Comparison of ENCODE assay signal across 20 cellular contexts in the genomic region with DNA sequence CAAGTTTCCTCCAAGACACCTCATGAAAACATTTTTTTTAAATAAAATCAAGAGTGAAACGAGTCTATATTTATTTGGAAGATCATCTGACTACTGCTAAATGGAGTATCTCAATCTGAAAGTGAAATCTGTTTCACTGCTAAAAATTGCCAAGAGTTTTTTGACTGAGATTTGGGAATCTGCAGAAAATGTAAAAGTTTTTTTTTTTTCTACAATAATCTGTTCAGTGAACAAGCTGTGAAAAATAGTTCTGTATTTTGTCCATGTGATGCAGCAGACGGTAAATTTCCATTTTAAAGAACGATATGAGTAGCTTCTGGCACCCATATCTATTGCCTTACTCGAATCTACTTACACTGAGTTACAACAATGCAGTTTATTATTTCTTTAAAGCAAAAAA.
"Had no signal": no experiment of that assay in that cellular context is flagged by ENCODE, and none has a peak within 500 bp of the region (broad histone marks: within the 10 kb centered on the region; RNA-seq: fewer than 3 reads in every experiment).

No MANE protein-coding gene starts in this region.

- H3K4me3 ChIP-seq: colonic mucosa, esophagus muscularis mucosa, gastrocnemius medialis, heart left ventricle, hepatocyte, left lung, lower lobe of right lung had no signal

- DNase-seq: cerebellar nuclear complex; colonic mucosa; effector CD8-positive, alpha-beta T cell; effector memory CD8-positive, alpha-beta T cell; endodermal cell; foreskin fibroblast; foreskin melanocyte; gastrocnemius medialis; heart left ventricle; hypothalamus; immature natural killer cell; left cardiac atrium; left lung; left ventricle myocardium superior; lower lobe of right lung; mesenchymal stem cell; naive thymus-derived CD4-positive, alpha-beta T cell had no signal

- H2AFZ ChIP-seq: hepatocyte had no signal

- ATAC-seq: effector memory CD8-positive, alpha-beta T cell; gastrocnemius medialis; heart left ventricle; left cardiac atrium; left lung; left ventricle myocardium superior; lower lobe of right lung; naive thymus-derived CD4-positive, alpha-beta T cell had no signal

- H3K4me1 ChIP-seq: colonic mucosa, esophagus muscularis mucosa, gastrocnemius medialis, heart left ventricle, left lung, lower lobe of right lung had no signal

- H3K27ac ChIP-seq: colonic mucosa, epithelial cell of prostate, esophagus muscularis mucosa, gastrocnemius medialis, heart left ventricle, hepatocyte, left lung, lower lobe of right lung had no signal

- H3K9me3 ChIP-seq: colonic mucosa, esophagus muscularis mucosa, gastrocnemius medialis, heart left ventricle, left lung, lower lobe of right lung had no signal

- H3K36me3 ChIP-seq: colonic mucosa, esophagus muscularis mucosa, gastrocnemius medialis, heart left ventricle, left lung, lower lobe of right lung had no signal

- H3K4me2 ChIP-seq: hepatocyte had no signal

- H3K27me3 ChIP-seq: colonic mucosa, esophagus muscularis mucosa, hepatocyte had no signal

- H3K79me2 ChIP-seq: hepatocyte had no signal
